ENCODE assay signal across 8 cellular contexts in the genomic region with DNA sequence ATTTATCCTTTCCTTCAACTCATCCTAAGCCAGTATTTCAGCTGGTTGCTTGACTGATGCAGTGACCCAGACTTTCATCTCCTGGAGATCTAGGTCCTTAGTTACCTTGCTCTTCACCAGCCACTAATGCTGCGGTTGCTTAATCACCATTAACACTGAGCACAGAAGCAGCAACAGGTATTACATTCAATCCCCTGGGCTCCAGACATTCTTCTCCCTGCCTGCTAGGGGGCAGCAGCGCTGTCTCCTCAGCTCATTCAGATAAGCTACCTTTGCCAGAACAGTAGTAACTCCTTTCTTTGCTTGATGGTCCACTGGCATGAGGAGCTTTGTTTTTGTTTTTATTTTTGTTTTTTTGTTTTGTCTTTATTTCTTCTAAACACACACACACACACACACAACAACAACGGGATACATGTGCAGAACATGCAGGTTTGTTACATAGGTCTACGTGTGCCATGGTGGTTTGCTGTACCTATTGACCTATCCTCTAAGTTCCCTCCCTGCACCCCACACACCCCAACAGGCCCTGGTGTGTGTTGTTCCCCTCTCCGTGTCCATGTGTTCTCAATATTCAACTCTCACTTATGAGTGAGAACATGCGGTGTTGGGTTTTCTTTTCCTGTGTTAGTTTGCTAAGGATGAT.
DNase-seq lines count a peak whose midpoint lies in the region; ATAC-seq and TF ChIP-seq lines count a peak whose summit lies in the region.

No MANE protein-coding gene starts in this region.

- no peak overlapping the region for H3K27ac ChIP-seq in HL-60 (replicated peaks)

- H3K4me3 Mint-ChIP-seq in natural killer cell treated with Interleukin-12 subunit alpha and Interleukin-12 subunit beta and Interleukin-15 and Interleukin-18, amount 100 ng/mL, for 72 hours: no peak overlapping the region

- TF ChIP-seq POLR2A in GM18505 (IDR thresholded peaks at IDR 0.05; ENCODE audit: borderline replicate concordance, extremely low read depth, insufficient read depth, insufficient read length): no peak

- no peaks in the 10 kb centered on the region for H3K27me3 ChIP-seq in HL-60 (ENCODE audit: insufficient read depth, poor library complexity, severe bottlenecking)
- no peaks in the 10 kb centered on the region for H3K27me3 ChIP-seq in kidney epithelial cell (ENCODE audit: control insufficient read depth, insufficient read depth, low read length)

- no peaks in the 10 kb centered on the region for H3K36me3 ChIP-seq in kidney epithelial cell (ENCODE audit: control insufficient read depth, insufficient read depth, low read length)

- no peaks in the 10 kb centered on the region for H3K27me3 Mint-ChIP-seq in natural killer cell treated with Interleukin-12 subunit alpha and Interleukin-12 subunit beta and Interleukin-15 and Interleukin-18, amount 100 ng/mL, for 72 hours

- H3K4me3 ChIP-seq in HL-60 (replicated peaks; ENCODE audit: insufficient read depth, low read length) (no peak overlapping the region), kidney epithelial cell (ENCODE audit: low read depth, low read length) (no peak overlapping the region)

- DNase-seq in DMS53 treated with DMSO at 0.1 percent for 48 hours (lab: John Stamatoyannopoulos, UW; ENCODE audit: unreplicated experiment) (peak; percentile 84), HL-60 (ENCODE audit: low read depth in 1 of 2, low spot score in 1 of 2) (peak; percentile 0 to 31), kidney epithelial cell (ENCODE audit: low read depth) (no peak)
- no peak for DNase-seq in natural killer cell treated with Interleukin-12 subunit alpha and Interleukin-12 subunit beta and Interleukin-15 and Interleukin-18, amount 100 ng/mL, for 72 hours (ENCODE audit: low spot score)

- H3K9me3 Mint-ChIP-seq in natural killer cell treated with Interleukin-12 subunit alpha and Interleukin-12 subunit beta and Interleukin-15 and Interleukin-18, amount 100 ng/mL, for 72 hours: peaks cover 10% of the 10 kb centered on the region

- H3K4me1 Mint-ChIP-seq in natural killer cell treated with Interleukin-12 subunit alpha and Interleukin-12 subunit beta and Interleukin-15 and Interleukin-18, amount 100 ng/mL, for 72 hours (ENCODE audit: low read depth in 2 of 2): no peaks in the 10 kb centered on the region

- peak; percentile 57 for TF ChIP-seq CTCF in HL-60 (IDR thresholded peaks at IDR 0.05; ENCODE audit: insufficient read depth, low read length)
- peak; percentile 73 for TF ChIP-seq CTCF in kidney epithelial cell (IDR thresholded peaks at IDR 0.05; ENCODE audit: insufficient read depth, low read length, poor library complexity, severe bottlenecking)

- H3K27ac Mint-ChIP-seq in natural killer cell treated with Interleukin-12 subunit alpha and Interleukin-12 subunit beta and Interleukin-15 and Interleukin-18, amount 100 ng/mL, for 72 hours: no peak overlapping the region

- ATAC-seq in SK-N-SH treated with all-trans-retinoic acid at 6 μM for 48 hours (peak; percentile 92), GM21717 (IDR thresholded peaks at IDR 0.05; ENCODE audit: unreplicated experiment) (no peak), HG03460 (IDR thresholded peaks at IDR 0.05; ENCODE audit: unreplicated experiment) (no peak), GM18505 (IDR thresholded peaks at IDR 0.05; ENCODE audit: unreplicated experiment) (no peak)
- no peak for ATAC-seq in natural killer cell treated with Interleukin-12 subunit alpha and Interleukin-12 subunit beta and Interleukin-15 and Interleukin-18, amount 100 ng/mL, for 72 hours

- no peaks in the 10 kb centered on the region for H3K36me3 Mint-ChIP-seq in natural killer cell treated with Interleukin-12 subunit alpha and Interleukin-12 subunit beta and Interleukin-15 and Interleukin-18, amount 100 ng/mL, for 72 hours

TF ChIP-seq in SK-N-SH treated with all-trans-retinoic acid at 6 μM for 48 hours, 23 proteins besides CTCF, POLR2A, EP300 and RAD21:
- TF ChIP-seq PPARA (CRISPR knock-in tag; IDR thresholded peaks at IDR 0.05; ENCODE audit: borderline replicate concordance) (no peak), ZNF565 (CRISPR knock-in tag; conservative IDR thresholded peaks at IDR 0.05; ENCODE audit: low read depth) (no peak), ZFP3 (CRISPR knock-in tag; IDR thresholded peaks at IDR 0.05) (no peak), TCF4 (CRISPR knock-in tag; IDR thresholded peaks at IDR 0.05; ENCODE audit: borderline replicate concordance) (no peak)

Comparison
In these comparisons a context has a peak if more than half of its experiments do, and no peak if none do; other contexts are left out.
1. DNase-seq: peak in DMS53 treated with DMSO at 0.1 percent for 48 hours (single experiment) and HL-60 (2 of 2); none in kidney epithelial cell (single experiment) and natural killer cell treated with Interleukin-12 subunit alpha and Interleukin-12 subunit beta and Interleukin-15 and Interleukin-18, amount 100 ng/mL, for 72 hours (single experiment).